In genomic region chr1:20361805-20362381, GRCh38 we compare ENCODE assay signal across 8 cellular contexts.
DNase-seq lines count a peak whose midpoint lies in the region; ATAC-seq and TF ChIP-seq lines count a peak whose summit lies in the region.

No MANE protein-coding gene starts in this region.

- no peak for TF ChIP-seq POLR2A in tibial nerve (IDR thresholded peaks at IDR 0.05)

- no peaks in the 10 kb centered on the region for H3K9me3 ChIP-seq in BE2C
- H3K9me3 ChIP-seq in tibial nerve: no peaks in the 10 kb centered on the region

- H3K4me1 ChIP-seq in BE2C (peaks cover 3% of the 10 kb centered on the region; the same call in 1 of the 2 replicates), tibial nerve (peaks cover 0 to 29% (median 2%) of the 10 kb centered on the region in 4 donors)

- TF ChIP-seq CTCF in BE2C (IDR thresholded peaks at IDR 0.05; ENCODE audit: low read depth, low read length): peak; percentile 82
- TF ChIP-seq CTCF in tibial nerve (IDR thresholded peaks at IDR 0.05): peak; percentile 35 to 45 (median 42)

- H3K27me3 ChIP-seq in BE2C (peaks cover 9% of the 10 kb centered on the region), H7 (ENCODE audit: control insufficient read depth, insufficient read depth, low read length) (peaks cover 48% of the 10 kb centered on the region), tibial nerve (peaks cover 0 to 66% of the 10 kb centered on the region in 2 donors)

- H3K4me3 ChIP-seq in BE2C (ENCODE audit: low read depth, low read length): no peak overlapping the region
- no peak overlapping the region for H3K4me3 ChIP-seq in H7 (ENCODE audit: insufficient read depth, low read depth, low read length)
- H3K4me3 ChIP-seq in tibial nerve: no peak overlapping the region

- DNase-seq in BE2C: peak; percentile 68
- DNase-seq in H7: peak; percentile 92
- peak; percentile 26 for DNase-seq in RPMI8226
- peak; percentile 61 for DNase-seq in dermis blood vessel endothelial cell
- DNase-seq in medulla oblongata (ENCODE audit: extremely low spot score): peak; percentile 74
- DNase-seq in tibial nerve (ENCODE audit: low spot score in 2 of 2): peak in 1 of 2 donors; percentile 36

- ATAC-seq in GM18520 (IDR thresholded peaks at IDR 0.05; ENCODE audit: unreplicated experiment) (no peak), GM21423 (IDR thresholded peaks at IDR 0.05; ENCODE audit: unreplicated experiment) (no peak)

- no peaks in the 10 kb centered on the region for H3K36me3 ChIP-seq in BE2C
- H3K36me3 ChIP-seq in H7 (replicated peaks; ENCODE audit: control insufficient read depth, insufficient read depth, low read length): no peaks in the 10 kb centered on the region
- no peaks in the 10 kb centered on the region for H3K36me3 ChIP-seq in tibial nerve

- no peak overlapping the region for H3K27ac ChIP-seq in tibial nerve

- TF ChIP-seq EP300 in tibial nerve (IDR thresholded peaks at IDR 0.05): no peak

- 13 to 15% methylated on average over 8 of the region's 8 CpGs for WGBS in tibial nerve, 2 donors
